13 cellular contexts compared by ENCODE assay signal in genomic region chr19:44303305-44303704, GRCh38. TPM values are rescaled to one million over a fixed set of nuclear protein-coding genes. Genes with fewer than 3 reads are reported as not detected.
DNase-seq lines count a peak whose midpoint lies in the region; ATAC-seq and TF ChIP-seq lines count a peak whose summit lies in the region.
"Had no signal": no experiment of that assay in that cellular context is flagged by ENCODE, and none has a peak within 500 bp of the region (broad histone marks: within the 10 kb centered on the region; RNA-seq: fewer than 3 reads in every experiment).

No MANE protein-coding gene starts in this region.

- H3K4me1 ChIP-seq in ACC112 (ENCODE audit: control insufficient read depth, insufficient read depth, low read length, unreplicated experiment) (peaks cover 4% of the 10 kb centered on the region), DND-41 (ENCODE audit: insufficient read depth, low read length) (peaks cover 18% of the 10 kb centered on the region), mesenchymal stem cell (ENCODE audit: control insufficient read depth, insufficient read depth, low read depth, low read length) (peaks cover 2% of the 10 kb centered on the region)

- H3K27me3 Mint-ChIP-seq in WTC11 (ENCODE audit: low read depth), result peaks cover 5% of the 10 kb centered on the region
- H3K27me3 Mint-ChIP-seq in natural killer cell treated with Interleukin-12 subunit alpha and Interleukin-12 subunit beta and Interleukin-15 and Interleukin-18, amount 100 ng/mL, for 72 hours, result peaks cover 3 to 6% of the 10 kb centered on the region in 2 donors

- H3K27ac ChIP-seq in ACC112 (ENCODE audit: low read depth, low read length) (no peak overlapping the region), DND-41 (ENCODE audit: low read length) (no peak overlapping the region), mesenchymal stem cell (ENCODE audit: low read length, poor library complexity, severe bottlenecking) (no peak overlapping the region)

- WGBS in mesenchymal stem cell, result 64% methylated on average over 4 of the region's 4 CpGs

- H3K14ac ChIP-seq in mesenchymal stem cell (ENCODE audit: low read length in 2 of 2), result no peak overlapping the region

- H3K36me3 Mint-ChIP-seq in WTC11, result peaks cover 27% of the 10 kb centered on the region
- H3K36me3 Mint-ChIP-seq in natural killer cell treated with Interleukin-12 subunit alpha and Interleukin-12 subunit beta and Interleukin-15 and Interleukin-18, amount 100 ng/mL, for 72 hours, result peaks cover 24% of the 10 kb centered on the region

- H3K23ac ChIP-seq in mesenchymal stem cell (ENCODE audit: low read length in 2 of 2), result no peak overlapping the region

- no peak overlapping the region for H2BK120ac ChIP-seq in mesenchymal stem cell (ENCODE audit: low read depth, low read length)

- TF ChIP-seq CTCF in DND-41 (IDR thresholded peaks at IDR 0.05; ENCODE audit: borderline replicate concordance, extremely low read depth, low read length, poor library complexity, severe bottlenecking), result no peak
- no peak for TF ChIP-seq CTCF in WTC11 (IDR thresholded peaks at IDR 0.05)

- DNase-seq in DND-41 (no peak), WTC11 (ENCODE audit: low spot score) (no peak), mesenchymal stem cell (no peak), nucleus accumbens (lab: John Stamatoyannopoulos, UW) (no peak), left colon (no peak)
- no peak for DNase-seq in natural killer cell treated with Interleukin-12 subunit alpha and Interleukin-12 subunit beta and Interleukin-15 and Interleukin-18, amount 100 ng/mL, for 72 hours (ENCODE audit: low spot score)
- DNase-seq: MM.1S; occipital lobe; stimulated activated CD4-positive, alpha-beta T cell treated with anti-CD3 and anti-CD28 coated beads, Interleukin-4, amount 100 ng/mL, for 4 hours; T-helper 9 cell; tibial artery had no signal

- H3K9me3 ChIP-seq in DND-41 (ENCODE audit: insufficient read depth, low read length, severe bottlenecking) (peaks cover 12% of the 10 kb centered on the region), mesenchymal stem cell (ENCODE audit: control insufficient read depth, low read length) (peaks cover 7% of the 10 kb centered on the region)

- peak overlapping the region; percentile 79 for H3K4me2 ChIP-seq in DND-41 (ENCODE audit: insufficient read depth, low read length)
- peak overlapping the region; percentile 14 for H3K4me2 ChIP-seq in mesenchymal stem cell (ENCODE audit: low read length, poor library complexity, severe bottlenecking)

- peak overlapping the region; percentile 40 for H2AFZ ChIP-seq in ACC112 (ENCODE audit: low read length, unreplicated experiment)
- no peak overlapping the region for H2AFZ ChIP-seq in DND-41 (ENCODE audit: low read depth, low read length)
- no peak overlapping the region for H2AFZ ChIP-seq in mesenchymal stem cell (ENCODE audit: low read depth, low read length)

- H3K4me3 ChIP-seq in ACC112 (ENCODE audit: low read depth, low read length) (peak overlapping the region; percentile 75), DND-41 (ENCODE audit: low read depth in 1 of 2, low read length in 2 of 2) (peak overlapping the region in 1 of 2 experiments; percentile 78; a peak in 1 of 4 replicates), mesenchymal stem cell (ENCODE audit: insufficient read depth in 1 of 2, low read depth in 1 of 2, low read length in 2 of 2) (peak overlapping the region in 1 of 2 experiments; percentile 90)

- CTCF ChIA-PET in WTC11 (lab: Charles Lee), result no interaction called here

- H3K79me1 ChIP-seq in mesenchymal stem cell (replicated peaks; ENCODE audit: low read length, poor library complexity, severe bottlenecking), result peaks cover 8% of the 10 kb centered on the region

- H2BK15ac ChIP-seq in mesenchymal stem cell (ENCODE audit: low read depth, poor library complexity, severe bottlenecking), result no peak overlapping the region

- H3K9ac ChIP-seq in DND-41 (ENCODE audit: low read depth, low read length) (peak overlapping the region; percentile 63; the same call in 1 of the 2 replicates), mesenchymal stem cell (ENCODE audit: low read length) (peak overlapping the region; percentile 94)

- H3K9me3 Mint-ChIP-seq in WTC11, result peaks cover 16% of the 10 kb centered on the region
- H3K9me3 Mint-ChIP-seq in natural killer cell treated with Interleukin-12 subunit alpha and Interleukin-12 subunit beta and Interleukin-15 and Interleukin-18, amount 100 ng/mL, for 72 hours, result no peaks in the 10 kb centered on the region

- no peaks in the 10 kb centered on the region for H3K27me3 ChIP-seq in ACC112 (ENCODE audit: insufficient read depth, low read length)
- H3K27me3 ChIP-seq in DND-41 (ENCODE audit: insufficient read depth, low read length, poor library complexity), result no peaks in the 10 kb centered on the region
- H3K27me3 ChIP-seq in mesenchymal stem cell (ENCODE audit: control insufficient read depth in 1 of 2, insufficient read depth in 1 of 2, low read length in 2 of 2), result no peaks in the 10 kb centered on the region
- H3K27me3 ChIP-seq: tibial artery had no signal

- H3K18ac ChIP-seq in mesenchymal stem cell (ENCODE audit: low read depth in 1 of 2, low read length in 2 of 2), result peak overlapping the region in 1 of 2 experiments; percentile 30

- no peak overlapping the region for H2BK5ac ChIP-seq in mesenchymal stem cell (ENCODE audit: low read depth, low read length, poor library complexity, severe bottlenecking)

- H4K20me1 ChIP-seq in DND-41 (ENCODE audit: insufficient read depth, low read length), result no peaks in the 10 kb centered on the region

- ATAC-seq in DND-41 (ENCODE audit: insufficient read depth, low read depth) (no peak), WTC11 (no peak), HG03469 (IDR thresholded peaks at IDR 0.05; ENCODE audit: unreplicated experiment) (no peak), left colon (no peak)
- no peak for ATAC-seq in natural killer cell treated with Interleukin-12 subunit alpha and Interleukin-12 subunit beta and Interleukin-15 and Interleukin-18, amount 100 ng/mL, for 72 hours

- POLR2A ChIA-PET in WTC11 (lab: Charles Lee), result no interaction called here

- H4K91ac ChIP-seq in mesenchymal stem cell (ENCODE audit: low read length), result no peak overlapping the region

- no peak overlapping the region for H3K27ac Mint-ChIP-seq in WTC11
- no peak overlapping the region for H3K27ac Mint-ChIP-seq in natural killer cell treated with Interleukin-12 subunit alpha and Interleukin-12 subunit beta and Interleukin-15 and Interleukin-18, amount 100 ng/mL, for 72 hours

- no peak overlapping the region for H3K4ac ChIP-seq in mesenchymal stem cell (ENCODE audit: low read depth in 1 of 2, low read length in 2 of 2)

- H4K8ac ChIP-seq in mesenchymal stem cell (ENCODE audit: low read length), result no peak overlapping the region

- H3K36me3 ChIP-seq in ACC112 (ENCODE audit: insufficient read depth, low read length) (no peaks in the 10 kb centered on the region), DND-41 (ENCODE audit: insufficient read depth, low read length) (peaks cover 40% of the 10 kb centered on the region), mesenchymal stem cell (ENCODE audit: control insufficient read depth in 1 of 2, insufficient read depth in 2 of 2, low read depth in 1 of 2, low read length in 2 of 2) (peaks cover 17 to 39% of the 10 kb centered on the region in 2 experiments)

- H2AK5ac ChIP-seq in mesenchymal stem cell (ENCODE audit: low read length, severe bottlenecking), result no peak overlapping the region

- no peak overlapping the region for H2BK12ac ChIP-seq in mesenchymal stem cell (ENCODE audit: low read length in 2 of 2)

- no peaks in the 10 kb centered on the region for H3K79me2 ChIP-seq in ACC112 (ENCODE audit: control insufficient read depth, insufficient read depth, low read length, unreplicated experiment)
- peaks cover 14% of the 10 kb centered on the region for H3K79me2 ChIP-seq in DND-41 (ENCODE audit: insufficient read depth, low read length)

- H3K4me1 Mint-ChIP-seq in WTC11, result peaks cover 8% of the 10 kb centered on the region
- peaks cover 8 to 9% of the 10 kb centered on the region in 2 donors for H3K4me1 Mint-ChIP-seq in natural killer cell treated with Interleukin-12 subunit alpha and Interleukin-12 subunit beta and Interleukin-15 and Interleukin-18, amount 100 ng/mL, for 72 hours (ENCODE audit: low read depth in 2 of 2)

- intact Hi-C loops in left colon (cut with DNase I, micrococcal nuclease), result no loop called here

- peak overlapping the region; percentile 94 for H3K4me3 Mint-ChIP-seq in WTC11
- H3K4me3 Mint-ChIP-seq in natural killer cell treated with Interleukin-12 subunit alpha and Interleukin-12 subunit beta and Interleukin-15 and Interleukin-18, amount 100 ng/mL, for 72 hours, result no peak overlapping the region

TF ChIP-seq in WTC11, 78 proteins besides CTCF, POLR2A, EP300 and RAD21:
- TF ChIP-seq, protein P1, sequence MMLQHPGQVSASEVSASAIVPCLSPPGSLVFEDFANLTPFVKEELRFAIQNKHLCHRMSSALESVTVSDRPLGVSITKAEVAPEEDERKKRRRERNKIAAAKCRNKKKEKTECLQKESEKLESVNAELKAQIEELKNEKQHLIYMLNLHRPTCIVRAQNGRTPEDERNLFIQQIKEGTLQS (CRISPR knock-in tag; conservative IDR thresholded peaks at IDR 0.05), result no peak
- no peak for TF ChIP-seq ZNF219 (CRISPR knock-in tag; IDR thresholded peaks at IDR 0.05; ENCODE audit: borderline replicate concordance)
- TF ChIP-seq, protein P2, sequence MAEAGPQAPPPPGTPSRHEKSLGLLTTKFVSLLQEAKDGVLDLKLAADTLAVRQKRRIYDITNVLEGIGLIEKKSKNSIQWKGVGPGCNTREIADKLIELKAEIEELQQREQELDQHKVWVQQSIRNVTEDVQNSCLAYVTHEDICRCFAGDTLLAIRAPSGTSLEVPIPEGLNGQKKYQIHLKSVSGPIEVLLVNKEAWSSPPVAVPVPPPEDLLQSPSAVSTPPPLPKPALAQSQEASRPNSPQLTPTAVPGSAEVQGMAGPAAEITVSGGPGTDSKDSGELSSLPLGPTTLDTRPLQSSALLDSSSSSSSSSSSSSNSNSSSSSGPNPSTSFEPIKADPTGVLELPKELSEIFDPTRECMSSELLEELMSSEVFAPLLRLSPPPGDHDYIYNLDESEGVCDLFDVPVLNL (CRISPR knock-in tag; IDR thresholded peaks at IDR 0.05; ENCODE audit: borderline replicate concordance, low read depth), result no peak

RNA-seq across cellular contexts. Expression of gene ZNF235, which starts 1.5 kb away (rescaled TPM):
- total RNA-seq in WTC11 (2021), result 3.9 to 5.2 TPM (median 4.5 TPM) in 3 replicates
- polyA plus RNA-seq in mesenchymal stem cell (2013, experiment 1 of 2), result 2.5 TPM
- polyA plus RNA-seq in mesenchymal stem cell (2013, experiment 2 of 2), result 2.5 TPM
- total RNA-seq in natural killer cell treated with Interleukin-12 subunit alpha and Interleukin-12 subunit beta and Interleukin-15 and Interleukin-18, amount 100 ng/mL, for 72 hours, result 1 to 10 TPM; 8.3 to 9.0 TPM
- total RNA-seq in left colon, result 1 to 10 TPM; 4.9 to 6.7 TPM

RNA-seq across cellular contexts. Expression of gene ZNF233, which starts 43.6 kb away (rescaled TPM):
- total RNA-seq in WTC11 (2021) (1.3 to 2.4 TPM (median 1.9 TPM) in 3 replicates), left colon (1 to 10 TPM; 1.5 to 1.7 TPM)
- 1.1 TPM for polyA plus RNA-seq in mesenchymal stem cell (2013, experiment 1 of 2)
- 1.3 TPM for polyA plus RNA-seq in mesenchymal stem cell (2013, experiment 2 of 2)
- total RNA-seq in natural killer cell treated with Interleukin-12 subunit alpha and Interleukin-12 subunit beta and Interleukin-15 and Interleukin-18, amount 100 ng/mL, for 72 hours, result not detected

RNA-seq across cellular contexts. Expression of gene ZNF112, which starts 53.2 kb away (rescaled TPM):
- total RNA-seq in WTC11 (2021) (2.0 to 2.5 TPM (median 2.5 TPM) in 3 replicates), left colon (1 to 10 TPM; 3.3 to 4.4 TPM)
- polyA plus RNA-seq in mesenchymal stem cell (2013, experiment 1 of 2), result 1.9 TPM
- polyA plus RNA-seq in mesenchymal stem cell (2013, experiment 2 of 2), result 1.8 TPM
- not detected for total RNA-seq in natural killer cell treated with Interleukin-12 subunit alpha and Interleukin-12 subunit beta and Interleukin-15 and Interleukin-18, amount 100 ng/mL, for 72 hours
